Comparison of ENCODE assay signal across 21 cellular contexts in genomic region chr12:4556730-4557519, GRCh38.
"Had no signal": no experiment of that assay in that cellular context is flagged by ENCODE, and none has a peak within 500 bp of the region (broad histone marks: within the 10 kb centered on the region; RNA-seq: fewer than 3 reads in every experiment).

No MANE protein-coding gene starts in this region.

- H3K9me3 ChIP-seq: thyroid gland had no signal

- H3K27ac ChIP-seq: cardiac muscle cell, thyroid gland had no signal

- H3K27me3 ChIP-seq: cardiac muscle cell, thyroid gland had no signal

- ATAC-seq: activated CD8-positive, alpha-beta T cell treated with anti-CD3 and anti-CD28 coated beads for 36 hours; activated T-helper 17 cell treated with anti-CD3 and anti-CD28 coated beads, Interleukin-2, amount 50 U/mL, for 72 hours; natural killer cell treated with Interleukin-12 subunit alpha and Interleukin-12 subunit beta and Interleukin-15 and Interleukin-18, amount 100 ng/mL, for 72 hours had no signal

- DNase-seq: activated CD4-positive, alpha-beta T cell treated with anti-CD3 and anti-CD28 coated beads, Interleukin-2, amount 10 ng/mL, durations not matched to agents 24 days and 14 days; activated CD8-positive, alpha-beta T cell treated with anti-CD3 and anti-CD28 coated beads for 36 hours; activated naive CD4-positive, alpha-beta T cell; activated naive CD8-positive, alpha-beta T cell treated with anti-CD3 and anti-CD28 coated beads for 36 hours; activated T-cell treated with anti-CD3 and anti-CD28 coated beads, Interleukin-2, amount 50 U/mL, for 1 hour; amygdala; dorsolateral prefrontal cortex; hypothalamus; islet precursor cell; mesendoderm; nucleus accumbens; stimulated activated CD4-positive, alpha-beta T cell treated with anti-CD3 and anti-CD28 coated beads, Interleukin-12 subunit alpha, Interleukin-12 subunit beta, amount 100 ng/mL, for 4 hours; stimulated activated CD4-positive, alpha-beta T cell treated with anti-CD3 and anti-CD28 coated beads, Interleukin-1b, Interleukin-23, amount 100 ng/mL, for 48 hours; stimulated activated CD8-positive, alpha-beta memory T cell treated with anti-CD3 and anti-CD28 coated beads, Interleukin-4, amount 100 ng/mL, for 48 hours; stimulated activated naive CD4-positive, alpha-beta T cell treated with Interleukin-2 at 50 U/mL for 16 hours; T-helper 1 cell; T-helper 9 cell; thyroid gland had no signal

- H3K4me3 ChIP-seq: cardiac muscle cell, dorsolateral prefrontal cortex, thyroid gland had no signal

- H3K36me3 ChIP-seq: cardiac muscle cell, thyroid gland had no signal
